In genomic region chr4:102285831-102286230, GRCh38 we compare ENCODE assay signal across 16 cellular contexts. TPM values are rescaled to one million over a fixed set of nuclear protein-coding genes. Genes with fewer than 3 reads are reported as not detected.
A peak's percentile ranks its signal among the peaks of the same experiment; 100 is the strongest.
DNase-seq lines count a peak whose midpoint lies in the region; TF ChIP-seq lines count a peak whose summit lies in the region.
"Had no signal": no experiment of that assay in that cellular context is flagged by ENCODE, and none has a peak within 500 bp of the region (broad histone marks: within the 10 kb centered on the region; RNA-seq: fewer than 3 reads in every experiment).

No MANE protein-coding gene starts in this region.

- DNase-seq in M059J (ENCODE audit: low read depth) (peak; percentile 1), choroid plexus epithelial cell (ENCODE audit: low read depth) (peak; percentile 46), fibroblast of pulmonary artery (ENCODE audit: low read depth) (peak; percentile 60), stromal cell of bone marrow (ENCODE audit: low read depth) (peak; percentile 21), DMS 273 (lab: John Stamatoyannopoulos, UW; ENCODE audit: unreplicated experiment) (no peak), NCI-H2029 treated with DMSO at 0.1 percent for 48 hours (lab: John Stamatoyannopoulos, UW) (no peak), NCI-H1417 (lab: John Stamatoyannopoulos, UW) (no peak)
- DNase-seq: ACHN; CD4-positive, alpha-beta memory T cell; GDM1; MG63; NCI-H1417 treated with DMSO at 0.1 percent for 48 hours; NCI-H187 treated with DMSO at 0.1 percent for 48 hours; NCI-H748 treated with DMSO at 0.1 percent for 48 hours; SIG-M5 had no signal

- H3K4me3 ChIP-seq in choroid plexus epithelial cell (ENCODE audit: low read depth, low read length) (no peak overlapping the region), fibroblast of pulmonary artery (replicated peaks; ENCODE audit: low read depth, low read length) (no peak overlapping the region)
- H3K4me3 ChIP-seq: BLaER1 treated with 17β-estradiol and CSF1 and Interleukin-3, amounts not matched to agents 10 nM and 100 nM; MG63 had no signal

- TF ChIP-seq CTCF in choroid plexus epithelial cell (conservative IDR thresholded peaks at IDR 0.05; ENCODE audit: low read depth, low read length), result no peak
- TF ChIP-seq CTCF in fibroblast of pulmonary artery (IDR thresholded peaks at IDR 0.05; ENCODE audit: low read length, missing control alignments), result no peak

RNA-seq across cellular contexts. Expression of gene SLC39A8, which starts 59.5 kb away (rescaled TPM):
- total RNA-seq in M059J (2014; rRNA removed; shearing (Covaris generic)), result 16.1 and 18.2 TPM in 2 replicates

Comparison
In these comparisons a context has a peak if more than half of its experiments do, and no peak if none do; other contexts are left out.
1. DNase-seq: peak in M059J (single experiment), choroid plexus epithelial cell (single experiment), fibroblast of pulmonary artery (single experiment) and stromal cell of bone marrow (single experiment); none in DMS 273 (single experiment), NCI-H2029 treated with DMSO at 0.1 percent for 48 hours (single experiment) and NCI-H1417 (0 of 3).